Comparison of ENCODE assay signal across 23 cellular contexts in the genomic region with DNA sequence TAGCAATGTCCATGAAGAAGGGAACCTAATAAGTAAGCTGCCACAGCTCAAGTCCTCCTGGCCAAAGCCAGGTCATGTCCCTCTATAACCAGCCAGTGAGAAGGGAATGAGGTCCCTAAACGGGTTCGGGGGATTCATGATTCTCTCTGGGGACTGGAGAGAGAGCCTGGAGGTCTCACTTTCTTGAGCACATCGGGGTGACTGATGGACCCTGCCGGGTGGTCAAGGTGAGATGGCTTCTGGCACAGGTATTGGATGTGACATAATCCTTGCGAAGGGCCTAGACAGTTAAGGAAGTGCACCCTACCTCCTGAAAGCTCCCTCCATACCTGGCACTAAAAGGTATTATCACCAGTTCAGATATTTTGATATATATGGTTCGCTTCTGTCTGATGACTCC. TPM values are rescaled to one million over a fixed set of nuclear protein-coding genes. Genes with fewer than 3 reads are reported as not detected.
DNase-seq lines count a peak whose midpoint lies in the region; TF ChIP-seq lines count a peak whose summit lies in the region.
"Had no signal": no experiment of that assay in that cellular context is flagged by ENCODE, and none has a peak within 500 bp of the region (broad histone marks: within the 10 kb centered on the region; RNA-seq: fewer than 3 reads in every experiment).

No MANE protein-coding gene starts in this region.

- no peaks in the 10 kb centered on the region for H3K4me1 ChIP-seq in esophagus muscularis mucosa
- H3K4me1 ChIP-seq: A549; BE2C; BLaER1 treated with 17β-estradiol and CSF1 and Interleukin-3, amounts not matched to agents 10 nM and 100 nM had no signal

- DNase-seq in esophagus muscularis mucosa (ENCODE audit: extremely low spot score) (peak; percentile 74), osteocyte (ENCODE audit: extremely low spot score, unreplicated experiment) (peak; percentile 67), dedifferentiated amniotic fluid mesenchymal stem cell (ENCODE audit: extremely low spot score) (no peak), SW 1271 (lab: John Stamatoyannopoulos, UW) (no peak), NCI-H2107 (lab: John Stamatoyannopoulos, UW) (no peak)
- DNase-seq: 8988T; ACHN; AML-193; BE2C; CD4-positive, alpha-beta T cell; CD8-positive, alpha-beta memory T cell; DMS 273 treated with DMSO at 0.1 percent for 48 hours; DMS79; EL; GDM1; GM23248; H9 had no signal

- H3K9me3 Mint-ChIP-seq in brain: peaks cover 0 to 5% (median 4%) of the 10 kb centered on the region in 5 experiments
- H3K9me3 Mint-ChIP-seq in osteocyte (ENCODE audit: unreplicated experiment): no peaks in the 10 kb centered on the region
- H3K9me3 Mint-ChIP-seq: CD4-positive, alpha-beta T cell; CD8-positive, alpha-beta memory T cell; H9 had no signal

- H3K4me1 Mint-ChIP-seq in brain (peaks cover 20% of the 10 kb centered on the region), osteocyte (ENCODE audit: unreplicated experiment) (no peaks in the 10 kb centered on the region)
- H3K4me1 Mint-ChIP-seq: CD8-positive, alpha-beta memory T cell; H9 had no signal

- H3K9me3 ChIP-seq in esophagus muscularis mucosa: no peaks in the 10 kb centered on the region
- H3K9me3 ChIP-seq: A549, BE2C had no signal

- no peaks in the 10 kb centered on the region for H3K36me3 Mint-ChIP-seq in brain
- H3K36me3 Mint-ChIP-seq in osteocyte (ENCODE audit: unreplicated experiment): no peaks in the 10 kb centered on the region
- H3K36me3 Mint-ChIP-seq: CD8-positive, alpha-beta memory T cell had no signal

- peak overlapping the region in 3 of 5 experiments; percentile 2 to 19 (median 13) for H3K27ac Mint-ChIP-seq in brain
- H3K27ac Mint-ChIP-seq in osteocyte (ENCODE audit: unreplicated experiment): no peak overlapping the region
- H3K27ac Mint-ChIP-seq: CD14-positive monocyte; CD4-positive, alpha-beta T cell; H9 had no signal

- TF ChIP-seq CTCF in brain (conservative IDR thresholded peaks at IDR 0.05) (no peak), esophagus muscularis mucosa (IDR thresholded peaks at IDR 0.05) (no peak), osteocyte (IDR thresholded peaks at IDR 0.05) (no peak)

- H3K4me3 Mint-ChIP-seq in brain: no peak overlapping the region
- H3K4me3 Mint-ChIP-seq in osteocyte (ENCODE audit: unreplicated experiment): no peak overlapping the region
- H3K4me3 Mint-ChIP-seq: CD14-positive monocyte; CD4-positive, alpha-beta T cell; CD8-positive, alpha-beta memory T cell; H9 had no signal

- H3K27me3 Mint-ChIP-seq in brain (peaks cover 3% of the 10 kb centered on the region), osteocyte (ENCODE audit: unreplicated experiment) (peaks cover 10% of the 10 kb centered on the region)
- H3K27me3 Mint-ChIP-seq: CD4-positive, alpha-beta T cell had no signal

- no peak for TF ChIP-seq POLR2A in esophagus muscularis mucosa (IDR thresholded peaks at IDR 0.05; ENCODE audit: low read depth)

- intact Hi-C loops in esophagus muscularis mucosa (cut with DNase I): no loop called here

- H3K27me3 ChIP-seq in esophagus muscularis mucosa: no peaks in the 10 kb centered on the region
- H3K27me3 ChIP-seq: BE2C; BLaER1 treated with 17β-estradiol and CSF1 and Interleukin-3, amounts not matched to agents 10 nM and 100 nM had no signal

- no peak overlapping the region for H3K4me3 ChIP-seq in esophagus muscularis mucosa
- H3K4me3 ChIP-seq: A549; BLaER1 treated with 17β-estradiol and CSF1 and Interleukin-3, amounts not matched to agents 10 nM and 100 nM; GM12878; GM23248 had no signal

- no peak for TF ChIP-seq EP300 in esophagus muscularis mucosa (IDR thresholded peaks at IDR 0.05)

- H3K27ac ChIP-seq in esophagus muscularis mucosa (replicated peaks in 1 of 4): no peak overlapping the region
- H3K27ac ChIP-seq: A549; BLaER1 treated with 17β-estradiol and CSF1 and Interleukin-3, amounts not matched to agents 10 nM and 100 nM; GM23248 had no signal

- no peaks in the 10 kb centered on the region for H3K36me3 ChIP-seq in esophagus muscularis mucosa
- H3K36me3 ChIP-seq: BE2C; BLaER1 treated with 17β-estradiol and CSF1 and Interleukin-3, amounts not matched to agents 10 nM and 100 nM had no signal

- whole genome bisulfite sequencing in esophagus muscularis mucosa: 94% methylated on average over 5 of the region's 6 CpGs

RNA-seq across cellular contexts. Expression of a gene that starts 45.7 kb away (rescaled TPM):
- not detected for polyA plus RNA-seq in brain (ENCODE audit: insufficient read depth, low read depth, low replicate concordance)
- total RNA-seq in esophagus muscularis mucosa: under 1 TPM in 2 of 4 donors, not detected in 2; 0.13 to 0.50 TPM
- total RNA-seq in osteocyte: not detected in 2 replicates
- total RNA-seq: CD8-positive, alpha-beta memory T cell; GM12878; GM23248; H1; H9 had no signal
- polyA plus RNA-seq: CD8-positive, alpha-beta memory T cell; GM12878; GM23248 had no signal

Comparison
In these comparisons a context has a peak if more than half of its experiments do, and no peak if none do; other contexts are left out.
1. DNase-seq: peak in esophagus muscularis mucosa (single experiment) and osteocyte (single experiment); none in dedifferentiated amniotic fluid mesenchymal stem cell (single experiment), SW 1271 (0 of 2) and NCI-H2107 (single experiment).